Comparison of ENCODE assay signal across 16 cellular contexts in genomic region chr5:150561192-150561512, GRCh38. TPM values are rescaled to one million over a fixed set of nuclear protein-coding genes. Genes with fewer than 3 reads are reported as not detected.
DNase-seq lines count a peak whose midpoint lies in the region; ATAC-seq, FAIRE-seq and TF ChIP-seq lines count a peak whose summit lies in the region.
"Had no signal": no experiment of that assay in that cellular context is flagged by ENCODE, and none has a peak within 500 bp of the region (broad histone marks: within the 10 kb centered on the region; RNA-seq: fewer than 3 reads in every experiment).

No MANE protein-coding gene starts in this region.

- H3K4me3 Mint-ChIP-seq in CD4-positive, alpha-beta T cell = no peak overlapping the region
- H3K4me3 Mint-ChIP-seq: activated CD8-positive, alpha-beta memory T cell treated with anti-CD3 and anti-CD28 coated beads, Interleukin-2, amount 10 ng/mL, durations not matched to agents 7 days and 5 days; activated naive CD4-positive, alpha-beta T cell treated with anti-CD3 and anti-CD28 coated beads, Interleukin-2, amount 50 U/mL, for 24 hours; activated T-cell treated with anti-CD3 and anti-CD28 coated beads, Interleukin-2, amount 50 U/mL, for 72 hours; CD4-positive, alpha-beta memory T cell; H9 had no signal

- H3K79me1 ChIP-seq in trophoblast cell (ENCODE audit: low read length) = peaks cover 13% of the 10 kb centered on the region

- no peak for FAIRE-seq in GM12878 (lab: Jason Lieb, UNC)

- H2AFZ ChIP-seq in GM12878 (ENCODE audit: control insufficient read depth, low read depth, low read length) (no peak overlapping the region), trophoblast cell (ENCODE audit: insufficient read depth, low read length, poor library complexity) (no peak overlapping the region), osteoblast (ENCODE audit: low read length) (no peak overlapping the region)

- H3K4me2 ChIP-seq in GM12878 (ENCODE audit: control insufficient read depth, insufficient read depth) = no peak overlapping the region
- H3K4me2 ChIP-seq in trophoblast cell (ENCODE audit: low read length) = no peak overlapping the region
- H3K4me2 ChIP-seq in osteoblast (ENCODE audit: insufficient read depth, low read length) = no peak overlapping the region

- RAD21 ChIA-PET in GM12878 (lab: Charles Lee; ENCODE audit: unreplicated experiment) = interaction anchor here (0.9 to 6.2 kb wide), 10 partner anchors 13 to 286 kb away, joined by 3 to 59 read pairs (median 6); partner anchors contain the start of genes IRGM and RBM22

- no peak overlapping the region for H2BK120ac ChIP-seq in trophoblast cell (ENCODE audit: insufficient read depth, low read length, poor library complexity)

- TF ChIP-seq CTCF in CD4-positive, alpha-beta T cell (IDR thresholded peaks at IDR 0.05) = peak; percentile 59
- TF ChIP-seq CTCF in GM12878 (IDR thresholded peaks at IDR 0.05 in 2 of 3, conservative IDR thresholded peaks at IDR 0.05 in 1 of 3; ENCODE audit: control insufficient read depth in 2 of 3, extremely low read depth in 1 of 3, insufficient read depth in 1 of 3, low read depth in 3 of 3, low read length in 3 of 3) = no peak
- TF ChIP-seq CTCF in osteoblast (IDR thresholded peaks at IDR 0.05; ENCODE audit: extremely low read depth, low read depth, low read length) = no peak

- H4K91ac ChIP-seq in trophoblast cell (ENCODE audit: low read depth, low read length) = peak overlapping the region; percentile 32

- no peaks in the 10 kb centered on the region for H3K27me3 Mint-ChIP-seq in CD4-positive, alpha-beta T cell
- H3K27me3 Mint-ChIP-seq: activated naive CD4-positive, alpha-beta T cell treated with anti-CD3 and anti-CD28 coated beads, Interleukin-2, amount 50 U/mL, for 24 hours had no signal

- no peak for DNase-seq in CD4-positive, alpha-beta T cell
- DNase-seq in GM12878 (ENCODE audit: low read depth, low spot score) (no peak), trophoblast cell (no peak), NCI-H146 (lab: John Stamatoyannopoulos, UW) (no peak), osteoblast (ENCODE audit: insufficient read length, low spot score, missing footprints) (no peak)
- no peak for DNase-seq in stimulated activated naive CD4-positive, alpha-beta T cell (lab: John Stamatoyannopoulos, UW)

- in situ Hi-C loops in GM12878 (cut with MboI) = loop anchor here (5.0 kb wide), 2 partner anchors 91 to 286 kb away; partner anchors contain the start of gene IRGM

- POLR2A ChIA-PET in CD4-positive, alpha-beta T cell (lab: Charles Lee) = no interaction called here
- POLR2A ChIA-PET in GM12878 (lab: Charles Lee) = interaction anchor here (1.5 to 2.4 kb wide), 2 partner anchors 140 to 285 kb away, joined by 4 to 8 read pairs; partner anchors contain the start of genes IRGM and RBM22

- no peak overlapping the region for H3K14ac ChIP-seq in trophoblast cell (ENCODE audit: low read length)

- ATAC-seq in CD4-positive, alpha-beta T cell (ENCODE audit: poor library complexity) = peak; percentile 23
- ATAC-seq in GM21526 (IDR thresholded peaks at IDR 0.05; ENCODE audit: low FRiP score, unreplicated experiment) (peak; percentile 5), GM12878 (peak; percentile 9)

- no peak overlapping the region for H4K12ac ChIP-seq in trophoblast cell (ENCODE audit: low read depth, low read length)

- no peak overlapping the region for H2AK5ac ChIP-seq in trophoblast cell (ENCODE audit: low read length)

- no peak overlapping the region for H3K27ac ChIP-seq in CD4-positive, alpha-beta T cell (ENCODE audit: low read depth, low read length)
- H3K27ac ChIP-seq in GM12878 (ENCODE audit: control insufficient read depth, insufficient read depth) = no peak overlapping the region
- no peak overlapping the region for H3K27ac ChIP-seq in trophoblast cell (ENCODE audit: low read depth, low read length)
- no peak overlapping the region for H3K27ac ChIP-seq in osteoblast (ENCODE audit: low read depth, low read length)
- H3K27ac ChIP-seq: heart right ventricle, SJCRH30, skin epidermis, uterus had no signal

- H3K4me1 ChIP-seq in GM12878 (ENCODE audit: control insufficient read depth, insufficient read depth, low read length) (peaks cover 14% of the 10 kb centered on the region), trophoblast cell (ENCODE audit: control insufficient read depth in 1 of 2, insufficient read depth in 2 of 2, low read length in 2 of 2) (peaks cover 7 to 9% of the 10 kb centered on the region in 2 experiments), osteoblast (ENCODE audit: insufficient read depth, low read length) (peaks cover 24% of the 10 kb centered on the region)
- H3K4me1 ChIP-seq: uterus had no signal

- SMC1A ChIA-PET in GM12878 (lab: Charles Lee; ENCODE audit: uncharacterized antibody, unreplicated experiment) = interaction anchor here (0.9 to 8.2 kb wide), 23 partner anchors 8 to 604 kb away, joined by 3 to 61 read pairs (median 6); partner anchors contain the start of genes DCTN4, IRGM and RBM22

- CTCF ChIA-PET in CD4-positive, alpha-beta T cell (lab: Charles Lee) = interaction anchor here (1.5 to 2.2 kb wide), 3 partner anchors 17 to 286 kb away, joined by 4 to 13 read pairs (median 5); partner anchors contain the start of gene IRGM
- CTCF ChIA-PET in GM12878 (lab: Yijun Ruan, JAX) = interaction anchor here (0.6 to 12.0 kb wide), 34 partner anchors 17 to 1145 kb away, joined by 3 to 236 read pairs (median 6); partner anchors contain the start of genes IRGM, MYOZ3, RBM22 and RPS14

- WGBS in GM12878 (ENCODE audit: insufficient coverage, insufficient replicate concordance, low lambda C conversion rate, missing lambda C conversion rate) = 50% methylated on average over 2 of the region's 2 CpGs
- WGBS in trophoblast cell (ENCODE audit: extremely low coverage, insufficient coverage, insufficient read length) = no CpG with 5 or more reads among the region's 2 CpGs

- no peak overlapping the region for H2BK12ac ChIP-seq in trophoblast cell (ENCODE audit: low read length)

- H2BK5ac ChIP-seq in trophoblast cell (ENCODE audit: low read depth, low read length, poor library complexity) = no peak overlapping the region

- intact Hi-C loops in CD4-positive, alpha-beta T cell (cut with DNase I, micrococcal nuclease) = loop anchor here (1.0 to 5.0 kb wide), 8 partner anchors 95 to 554 kb away; partner anchors contain the start of gene SMIM3 (in 1 of the 2)
- intact Hi-C loops in GM12878 (cut with micrococcal nuclease; ENCODE audit: unreplicated experiment) = loop anchor here (1.0 to 5.0 kb wide), 5 partner anchors 95 to 604 kb away; partner anchors contain the start of genes RBM22 and SMIM3

- BruUV-seq in GM12878 (replicated peaks; lab: Mats Ljungman, UMichigan) = no TSS peak

- no peak overlapping the region for H3K4ac ChIP-seq in trophoblast cell (ENCODE audit: low read depth, low read length)

- no peak overlapping the region for H4K8ac ChIP-seq in trophoblast cell (ENCODE audit: low read depth, low read length)

- TF ChIP-seq EP300 in GM12878 (IDR thresholded peaks at IDR 0.05; ENCODE audit: borderline replicate concordance in 1 of 2, control insufficient read depth in 1 of 2, low read depth in 2 of 2, low read length in 2 of 2) = no peak

- no peaks in the 10 kb centered on the region for H3K36me3 Mint-ChIP-seq in CD4-positive, alpha-beta T cell (ENCODE audit: low read depth)
- H3K36me3 Mint-ChIP-seq: activated CD8-positive, alpha-beta memory T cell treated with anti-CD3 and anti-CD28 coated beads, Interleukin-2, amount 10 ng/mL, durations not matched to agents 7 days and 5 days; activated naive CD4-positive, alpha-beta T cell treated with anti-CD3 and anti-CD28 coated beads, Interleukin-2, amount 50 U/mL, for 24 hours; CD4-positive, alpha-beta memory T cell had no signal

- no peaks in the 10 kb centered on the region for H3K27me3 ChIP-seq in CD4-positive, alpha-beta T cell (ENCODE audit: control insufficient read depth, insufficient read depth, low read length)
- no peaks in the 10 kb centered on the region for H3K27me3 ChIP-seq in GM12878 (replicated peaks in 1 of 2; ENCODE audit: control insufficient read depth in 2 of 2, insufficient read depth in 2 of 2, low read length in 1 of 2)
- H3K27me3 ChIP-seq in trophoblast cell (ENCODE audit: insufficient read depth, low read length) = no peaks in the 10 kb centered on the region
- H3K27me3 ChIP-seq in osteoblast (ENCODE audit: insufficient read depth, low read length) = no peaks in the 10 kb centered on the region
- H3K27me3 ChIP-seq: heart right ventricle, SJCRH30, uterus had no signal

- H3K36me3 ChIP-seq in GM12878 (ENCODE audit: control insufficient read depth in 2 of 2, insufficient read depth in 2 of 2, low read length in 1 of 2) (no peaks in the 10 kb centered on the region; a peak in 1 of 4 replicates), trophoblast cell (ENCODE audit: control insufficient read depth in 1 of 2, insufficient read depth in 2 of 2, low read length in 2 of 2) (peaks cover 12 to 27% of the 10 kb centered on the region in 2 experiments), osteoblast (ENCODE audit: insufficient read depth, low read length) (peaks cover 18% of the 10 kb centered on the region)
- H3K36me3 ChIP-seq: SJCRH30, uterus had no signal

- H3K18ac ChIP-seq in trophoblast cell (ENCODE audit: low read length) = no peak overlapping the region

- TF ChIP-seq POLR2A in GM12878 (IDR thresholded peaks at IDR 0.05; ENCODE audit: low read depth, low read length) = no peak

- no peak overlapping the region for H3K23ac ChIP-seq in trophoblast cell (ENCODE audit: low read length)

- no peaks in the 10 kb centered on the region for H3K9me3 ChIP-seq in CD4-positive, alpha-beta T cell (ENCODE audit: control insufficient read depth, low read length)
- H3K9me3 ChIP-seq in GM12878 (replicated peaks; ENCODE audit: control insufficient read depth, insufficient read depth, low read length) (no peaks in the 10 kb centered on the region), trophoblast cell (ENCODE audit: insufficient read depth, low read depth, low read length) (no peaks in the 10 kb centered on the region), osteoblast (ENCODE audit: low read depth, low read length) (no peaks in the 10 kb centered on the region)
- H3K9me3 ChIP-seq: uterus had no signal

- no peak overlapping the region for H3K27ac Mint-ChIP-seq in CD4-positive, alpha-beta T cell
- H3K27ac Mint-ChIP-seq: activated CD8-positive, alpha-beta memory T cell treated with anti-CD3 and anti-CD28 coated beads, Interleukin-2, amount 10 ng/mL, durations not matched to agents 7 days and 5 days; activated naive CD4-positive, alpha-beta T cell treated with anti-CD3 and anti-CD28 coated beads, Interleukin-2, amount 50 U/mL, for 24 hours; activated T-cell treated with anti-CD3 and anti-CD28 coated beads, Interleukin-2, amount 50 U/mL, for 72 hours; CD4-positive, alpha-beta memory T cell had no signal

- H3K9me3 Mint-ChIP-seq in CD4-positive, alpha-beta T cell = no peaks in the 10 kb centered on the region
- H3K9me3 Mint-ChIP-seq: activated naive CD4-positive, alpha-beta T cell treated with anti-CD3 and anti-CD28 coated beads, Interleukin-2, amount 50 U/mL, for 24 hours; activated T-cell treated with anti-CD3 and anti-CD28 coated beads, Interleukin-2, amount 50 U/mL, for 72 hours; CD4-positive, alpha-beta memory T cell; H9 had no signal

- TF ChIP-seq RAD21 in GM12878 (IDR thresholded peaks at IDR 0.05; ENCODE audit: insufficient read depth, low read depth, low read length) = no peak

- H3K4me3 ChIP-seq in GM12878 (no peak overlapping the region), trophoblast cell (ENCODE audit: low read depth, low read length) (no peak overlapping the region), osteoblast (ENCODE audit: insufficient read depth, low read length) (no peak overlapping the region)
- H3K4me3 ChIP-seq: heart right ventricle, SJCRH30, skin epidermis, uterus had no signal

- H3K79me2 ChIP-seq in GM12878 (ENCODE audit: control insufficient read depth, insufficient read depth, low read length) (no peaks in the 10 kb centered on the region), trophoblast cell (ENCODE audit: control insufficient read depth, insufficient read depth, low read length, poor library complexity) (no peaks in the 10 kb centered on the region), osteoblast (ENCODE audit: insufficient read depth, low read length) (no peaks in the 10 kb centered on the region)

- H3K4me1 Mint-ChIP-seq in CD4-positive, alpha-beta T cell (ENCODE audit: low read depth) = no peaks in the 10 kb centered on the region
- H3K4me1 Mint-ChIP-seq: activated CD8-positive, alpha-beta memory T cell treated with anti-CD3 and anti-CD28 coated beads, Interleukin-2, amount 10 ng/mL, durations not matched to agents 7 days and 5 days; activated naive CD4-positive, alpha-beta T cell treated with anti-CD3 and anti-CD28 coated beads, Interleukin-2, amount 50 U/mL, for 24 hours had no signal

- no peaks in the 10 kb centered on the region for H4K20me1 ChIP-seq in GM12878 (ENCODE audit: control insufficient read depth, insufficient read depth)
- peaks cover 7% of the 10 kb centered on the region for H4K20me1 ChIP-seq in osteoblast (ENCODE audit: insufficient read depth, low read length)

- H3K9ac ChIP-seq in GM12878 (ENCODE audit: control insufficient read depth, insufficient read depth, low read length) = no peak overlapping the region
- no peak overlapping the region for H3K9ac ChIP-seq in trophoblast cell (ENCODE audit: low read length)

RNA-seq across cellular contexts. Expression of gene NDST1, which starts 53.2 kb away (rescaled TPM):
- total RNA-seq in CD4-positive, alpha-beta T cell = 1 to 10 TPM; 1.1 to 1.6 TPM
- total RNA-seq in GM12878 (2013; cell fraction: nucleolus; rRNA removed) = 78.0 and 78.6 TPM in 2 replicates
- total RNA-seq in GM12878 (2014; rRNA removed) = 15.4 and 16.7 TPM in 2 replicates
- total RNA-seq in GM12878 (2014; rRNA removed; fragmentation: Illumina TruSeq; extraction: Trizol) = 8.4 and 10.1 TPM in 2 replicates
- 47.9 and 53.5 TPM in 2 replicates for total RNA-seq in GM12878 (2021)
- polyA plus RNA-seq in GM12878 (2011; ENCODE audit: low read depth) = 9.4 TPM
- polyA plus RNA-seq in GM12878 (2011; rRNA removed) = 8.1 and 15.0 TPM in 2 replicates
- polyA plus RNA-seq in GM12878 (2011; cell fraction: cytosol; rRNA removed) = 17.8 and 19.2 TPM in 2 replicates
- polyA plus RNA-seq in GM12878 (2011; cell fraction: nucleus; rRNA removed) = 38.6 and 41.7 TPM in 2 replicates
- 11.6 and 11.8 TPM in 2 replicates for polyA plus RNA-seq in GM12878 (2012)
- 12.3 and 17.3 TPM in 2 replicates for polyA plus RNA-seq in GM12878 (2014; fragmentation: Illumina TruSeq; extraction: Trizol)
- under 1 TPM; 0.20 to 0.31 TPM for polyA plus RNA-seq in GM12878 (2014; fragmentation: Nextera tagmentation; extraction: Ambion mirVana)
- 17.6 and 32.3 TPM in 2 replicates for polyA plus RNA-seq in GM12878 (2014; rRNA removed)
- 10 to 100 TPM in 1 of 2 experiments, 1 to 10 TPM in 1; 5.3 to 10.9 TPM for polyA plus RNA-seq in GM12878 (2016; fragmentation: Nextera tagmentation; extraction: Ambion mirVana)
- 28.4 and 33.3 TPM in 2 replicates for polyA minus RNA-seq in GM12878 (2011; rRNA and poly(A)+ RNA removed)
- polyA minus RNA-seq in GM12878 (2011; cell fraction: cytosol; rRNA and poly(A)+ RNA removed) = 11.8 and 12.6 TPM in 2 replicates
- 15.1 and 27.3 TPM in 2 replicates for polyA minus RNA-seq in GM12878 (2011; cell fraction: nucleus; rRNA and poly(A)+ RNA removed)
- 98.1 and 98.9 TPM in 2 replicates for polyA plus RNA-seq in trophoblast cell (2013)
- 89.9 and 104 TPM in 2 replicates for total RNA-seq in osteoblast
